1 cellular context compared by ENCODE assay signal in the genomic region with DNA sequence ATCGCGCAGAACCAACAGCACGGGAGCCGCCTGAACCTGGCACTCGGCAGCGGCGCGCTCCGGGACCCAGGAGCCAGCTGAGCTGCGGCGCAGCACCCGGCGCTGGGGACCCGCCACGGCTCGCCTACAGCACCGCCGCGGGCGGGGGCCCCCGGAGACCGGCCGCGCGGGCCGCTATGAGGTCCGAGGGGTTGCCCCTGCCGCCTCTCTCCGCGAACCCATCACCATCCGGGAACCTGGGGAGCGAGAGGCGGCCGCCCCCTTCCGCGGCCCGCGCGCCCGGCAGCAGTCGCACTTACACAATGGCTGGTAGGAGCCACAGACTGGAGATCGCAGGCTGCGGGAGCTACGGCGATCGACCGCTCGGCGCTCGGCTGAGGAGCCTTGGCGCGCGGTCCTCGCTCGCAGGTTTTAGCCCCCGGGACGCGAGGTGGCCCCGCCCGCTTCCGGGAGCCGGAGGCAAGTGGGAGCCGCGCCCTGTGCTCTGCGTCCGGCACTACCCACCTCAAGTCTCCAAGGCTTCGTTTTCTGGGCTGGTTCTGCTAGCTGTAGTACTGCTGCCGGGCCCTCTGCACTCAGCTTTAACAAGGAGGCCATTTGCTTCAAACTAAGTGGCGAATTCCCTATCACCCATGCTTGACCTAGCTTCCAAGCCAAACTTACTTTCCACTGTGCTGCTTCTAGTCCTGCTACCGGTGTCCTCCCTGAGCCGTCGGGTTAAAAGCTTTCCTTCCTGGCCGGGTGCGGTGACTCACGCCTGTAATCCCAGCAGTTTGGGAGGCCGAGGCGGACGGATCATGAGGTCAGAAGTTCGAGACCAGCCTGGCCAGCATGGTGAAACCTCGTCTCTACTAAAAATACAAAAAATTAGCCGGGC.
TF ChIP-seq lines count a peak whose summit lies in the region.

TSS of gene TPK1 (minus strand) at position 386 of the 877 bp plus-strand sequence. CDS start 451 bp downstream, outside the sequence.

TF ChIP-seq in HepG2, 621 proteins besides CTCF, POLR2A, EP300 and RAD21 (continued from another document and continues in another):
- TF ChIP-seq HMGXB3 (CRISPR knock-in tag; IDR thresholded peaks at IDR 0.05; ENCODE audit: borderline replicate concordance) (0 out of 2 replicates have a peak, but pooled peaks have one; percentile 65), MZF1 (CRISPR knock-in tag; IDR thresholded peaks at IDR 0.05; ENCODE audit: borderline replicate concordance) (0 out of 2 replicates have a peak, but pooled peaks have one; percentile 54), REXO4 (CRISPR knock-in tag; IDR thresholded peaks at IDR 0.05; ENCODE audit: borderline replicate concordance) (no peak), CENPX (CRISPR knock-in tag; IDR thresholded peaks at IDR 0.05) (no peak), ZNF773 (CRISPR knock-in tag; IDR thresholded peaks at IDR 0.05; ENCODE audit: borderline replicate concordance) (peak; percentile 56; the same call in 1 of the 2 replicates), MIXL1 (CRISPR knock-in tag; IDR thresholded peaks at IDR 0.05) (peak; percentile 52; the same call in 1 of the 2 replicates), TSC22D2 (CRISPR knock-in tag; IDR thresholded peaks at IDR 0.05; ENCODE audit: borderline replicate concordance) (peak; percentile 44; the same call in 1 of the 2 replicates), ERF (CRISPR knock-in tag; IDR thresholded peaks at IDR 0.05) (peak; percentile 78), ZFP90 (CRISPR knock-in tag; IDR thresholded peaks at IDR 0.05; ENCODE audit: borderline replicate concordance) (0 out of 2 replicates have a peak, but pooled peaks have one; percentile 78), SRF (IDR thresholded peaks at IDR 0.05; ENCODE audit: low read depth, low read length) (peak; percentile 85), ZMYM2 (CRISPR knock-in tag; IDR thresholded peaks at IDR 0.05) (peak; percentile 66; the same call in 1 of the 2 replicates), SOX5 (CRISPR knock-in tag; IDR thresholded peaks at IDR 0.05; ENCODE audit: borderline replicate concordance) (peak; percentile 27; the same call in 1 of the 2 replicates), ZNF282 (IDR thresholded peaks at IDR 0.05; ENCODE audit: partially characterized antibody) (no peak), ZNF138 (CRISPR knock-in tag; IDR thresholded peaks at IDR 0.05; ENCODE audit: low read depth) (no peak), STAG1 (CRISPR knock-in tag; IDR thresholded peaks at IDR 0.05) (no peak), GLI4 (CRISPR knock-in tag; IDR thresholded peaks at IDR 0.05; ENCODE audit: borderline replicate concordance) (no peak), ZNF230 (CRISPR knock-in tag; IDR thresholded peaks at IDR 0.05) (peak; percentile 68; the same call in 1 of the 2 replicates), HOXD1 (CRISPR knock-in tag; IDR thresholded peaks at IDR 0.05) (peak; percentile 87), HMG20A (CRISPR knock-in tag; IDR thresholded peaks at IDR 0.05; ENCODE audit: borderline replicate concordance) (no peak), REST (IDR thresholded peaks at IDR 0.05; ENCODE audit: borderline replicate concordance in 1 of 2, low read depth in 1 of 2, low read length in 2 of 2) (no peak), ZNF607 (CRISPR knock-in tag; IDR thresholded peaks at IDR 0.05; ENCODE audit: borderline replicate concordance) (0 out of 2 replicates have a peak, but pooled peaks have one; percentile 18), ZNF563 (CRISPR knock-in tag; IDR thresholded peaks at IDR 0.05) (peak; percentile 31), ZBTB43 (CRISPR knock-in tag; conservative IDR thresholded peaks at IDR 0.05) (peak; percentile 53; the same call in 1 of the 2 replicates), IRF2 (CRISPR knock-in tag; IDR thresholded peaks at IDR 0.05) (peak; percentile 82)
- TF ChIP-seq, protein P1, sequence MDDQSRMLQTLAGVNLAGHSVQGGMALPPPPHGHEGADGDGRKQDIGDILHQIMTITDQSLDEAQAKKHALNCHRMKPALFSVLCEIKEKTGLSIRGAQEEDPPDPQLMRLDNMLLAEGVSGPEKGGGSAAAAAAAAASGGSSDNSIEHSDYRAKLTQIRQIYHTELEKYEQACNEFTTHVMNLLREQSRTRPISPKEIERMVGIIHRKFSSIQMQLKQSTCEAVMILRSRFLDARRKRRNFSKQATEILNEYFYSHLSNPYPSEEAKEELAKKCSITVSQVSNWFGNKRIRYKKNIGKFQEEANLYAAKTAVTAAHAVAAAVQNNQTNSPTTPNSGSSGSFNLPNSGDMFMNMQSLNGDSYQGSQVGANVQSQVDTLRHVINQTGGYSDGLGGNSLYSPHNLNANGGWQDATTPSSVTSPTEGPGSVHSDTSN (CRISPR knock-in tag; IDR thresholded peaks at IDR 0.05; ENCODE audit: borderline replicate concordance): 0 out of 2 replicates have a peak, but pooled peaks have one; percentile 49
- TF ChIP-seq, protein P2, sequence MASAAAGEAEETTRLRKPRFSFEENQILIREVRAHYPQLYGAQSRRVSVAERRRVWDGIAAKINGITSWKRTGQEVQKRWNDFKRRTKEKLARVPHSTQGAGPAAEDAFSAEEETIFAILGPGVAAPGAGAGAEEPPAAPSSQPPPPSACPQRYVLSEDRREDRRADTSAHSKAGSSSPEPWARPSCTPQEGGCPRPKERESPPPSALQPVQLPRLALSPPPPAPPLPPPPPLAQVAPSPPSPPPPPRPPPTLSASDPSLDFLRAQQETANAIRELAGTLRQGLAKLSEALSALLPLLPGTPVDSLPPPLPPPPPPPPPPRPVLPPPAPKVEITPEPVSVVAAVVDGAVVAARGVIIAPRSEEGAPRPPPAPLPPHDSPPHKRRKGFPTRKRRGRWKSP (CRISPR knock-in tag; IDR thresholded peaks at IDR 0.05): peak; percentile 69; the same call in 1 of the 2 replicates
- TF ChIP-seq, protein P3, sequence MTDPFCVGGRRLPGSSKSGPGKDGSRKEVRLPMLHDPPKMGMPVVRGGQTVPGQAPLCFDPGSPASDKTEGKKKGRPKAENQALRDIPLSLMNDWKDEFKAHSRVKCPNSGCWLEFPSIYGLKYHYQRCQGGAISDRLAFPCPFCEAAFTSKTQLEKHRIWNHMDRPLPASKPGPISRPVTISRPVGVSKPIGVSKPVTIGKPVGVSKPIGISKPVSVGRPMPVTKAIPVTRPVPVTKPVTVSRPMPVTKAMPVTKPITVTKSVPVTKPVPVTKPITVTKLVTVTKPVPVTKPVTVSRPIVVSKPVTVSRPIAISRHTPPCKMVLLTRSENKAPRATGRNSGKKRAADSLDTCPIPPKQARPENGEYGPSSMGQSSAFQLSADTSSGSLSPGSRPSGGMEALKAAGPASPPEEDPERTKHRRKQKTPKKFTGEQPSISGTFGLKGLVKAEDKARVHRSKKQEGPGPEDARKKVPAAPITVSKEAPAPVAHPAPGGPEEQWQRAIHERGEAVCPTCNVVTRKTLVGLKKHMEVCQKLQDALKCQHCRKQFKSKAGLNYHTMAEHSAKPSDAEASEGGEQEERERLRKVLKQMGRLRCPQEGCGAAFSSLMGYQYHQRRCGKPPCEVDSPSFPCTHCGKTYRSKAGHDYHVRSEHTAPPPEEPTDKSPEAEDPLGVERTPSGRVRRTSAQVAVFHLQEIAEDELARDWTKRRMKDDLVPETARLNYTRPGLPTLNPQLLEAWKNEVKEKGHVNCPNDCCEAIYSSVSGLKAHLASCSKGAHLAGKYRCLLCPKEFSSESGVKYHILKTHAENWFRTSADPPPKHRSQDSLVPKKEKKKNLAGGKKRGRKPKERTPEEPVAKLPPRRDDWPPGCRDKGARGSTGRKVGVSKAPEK (CRISPR knock-in tag; IDR thresholded peaks at IDR 0.05; ENCODE audit: borderline replicate concordance): 0 out of 2 replicates have a peak, but pooled peaks have one; percentile 35
- TF ChIP-seq, protein P4, sequence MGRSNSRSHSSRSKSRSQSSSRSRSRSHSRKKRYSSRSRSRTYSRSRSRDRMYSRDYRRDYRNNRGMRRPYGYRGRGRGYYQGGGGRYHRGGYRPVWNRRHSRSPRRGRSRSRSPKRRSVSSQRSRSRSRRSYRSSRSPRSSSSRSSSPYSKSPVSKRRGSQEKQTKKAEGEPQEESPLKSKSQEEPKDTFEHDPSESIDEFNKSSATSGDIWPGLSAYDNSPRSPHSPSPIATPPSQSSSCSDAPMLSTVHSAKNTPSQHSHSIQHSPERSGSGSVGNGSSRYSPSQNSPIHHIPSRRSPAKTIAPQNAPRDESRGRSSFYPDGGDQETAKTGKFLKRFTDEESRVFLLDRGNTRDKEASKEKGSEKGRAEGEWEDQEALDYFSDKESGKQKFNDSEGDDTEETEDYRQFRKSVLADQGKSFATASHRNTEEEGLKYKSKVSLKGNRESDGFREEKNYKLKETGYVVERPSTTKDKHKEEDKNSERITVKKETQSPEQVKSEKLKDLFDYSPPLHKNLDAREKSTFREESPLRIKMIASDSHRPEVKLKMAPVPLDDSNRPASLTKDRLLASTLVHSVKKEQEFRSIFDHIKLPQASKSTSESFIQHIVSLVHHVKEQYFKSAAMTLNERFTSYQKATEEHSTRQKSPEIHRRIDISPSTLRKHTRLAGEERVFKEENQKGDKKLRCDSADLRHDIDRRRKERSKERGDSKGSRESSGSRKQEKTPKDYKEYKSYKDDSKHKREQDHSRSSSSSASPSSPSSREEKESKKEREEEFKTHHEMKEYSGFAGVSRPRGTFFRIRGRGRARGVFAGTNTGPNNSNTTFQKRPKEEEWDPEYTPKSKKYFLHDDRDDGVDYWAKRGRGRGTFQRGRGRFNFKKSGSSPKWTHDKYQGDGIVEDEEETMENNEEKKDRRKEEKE (IDR thresholded peaks at IDR 0.05): no peak
- TF ChIP-seq, protein P5, sequence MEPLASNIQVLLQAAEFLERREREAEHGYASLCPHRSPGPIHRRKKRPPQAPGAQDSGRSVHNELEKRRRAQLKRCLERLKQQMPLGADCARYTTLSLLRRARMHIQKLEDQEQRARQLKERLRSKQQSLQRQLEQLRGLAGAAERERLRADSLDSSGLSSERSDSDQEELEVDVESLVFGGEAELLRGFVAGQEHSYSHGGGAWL (CRISPR knock-in tag; IDR thresholded peaks at IDR 0.05): peak; percentile 63; the same call in 1 of the 2 replicates
- TF ChIP-seq, protein P6, sequence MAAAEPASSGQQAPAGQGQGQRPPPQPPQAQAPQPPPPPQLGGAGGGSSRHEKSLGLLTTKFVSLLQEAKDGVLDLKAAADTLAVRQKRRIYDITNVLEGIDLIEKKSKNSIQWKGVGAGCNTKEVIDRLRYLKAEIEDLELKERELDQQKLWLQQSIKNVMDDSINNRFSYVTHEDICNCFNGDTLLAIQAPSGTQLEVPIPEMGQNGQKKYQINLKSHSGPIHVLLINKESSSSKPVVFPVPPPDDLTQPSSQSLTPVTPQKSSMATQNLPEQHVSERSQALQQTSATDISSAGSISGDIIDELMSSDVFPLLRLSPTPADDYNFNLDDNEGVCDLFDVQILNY (CRISPR knock-in tag; conservative IDR thresholded peaks at IDR 0.05): peak; percentile 81
